Comparison of ENCODE assay signal across 1 cellular context in the genomic region with DNA sequence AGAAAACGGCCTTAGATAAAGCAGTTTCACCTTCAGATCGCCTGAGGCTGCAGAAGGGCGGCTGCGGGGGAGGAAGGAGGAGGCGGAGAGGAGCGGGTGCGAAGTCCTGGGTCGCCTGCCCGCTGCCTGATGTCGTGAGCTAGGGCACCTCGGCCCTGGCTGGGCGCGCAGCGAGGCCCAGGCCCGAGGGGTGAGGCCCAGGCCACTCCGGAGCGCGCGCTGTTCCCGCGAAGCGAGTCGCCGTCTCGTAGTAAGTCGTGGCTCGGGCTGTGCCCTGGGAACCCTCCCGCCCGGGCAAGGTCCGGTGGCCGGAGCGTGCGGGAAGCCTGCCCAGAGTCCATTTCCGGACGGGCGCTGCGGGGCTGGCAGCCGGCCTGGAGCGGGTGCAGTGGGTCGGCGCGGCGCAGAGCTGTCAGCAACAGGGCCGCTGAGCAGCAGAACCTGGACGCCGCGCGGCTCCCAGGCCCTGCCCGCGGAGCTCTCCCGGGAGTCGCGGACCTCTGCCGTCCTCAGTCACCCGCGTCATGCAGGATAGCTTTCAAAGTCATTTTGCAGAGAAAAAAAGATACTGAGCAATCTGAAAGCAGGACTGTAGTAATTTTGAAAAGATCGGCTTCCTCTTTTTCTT.
TF ChIP-seq lines count a peak whose summit lies in the region.

No MANE protein-coding gene starts in this region.

TF ChIP-seq in HepG2, 621 proteins besides CTCF, POLR2A, EP300 and RAD21 (continued from another document and continues in another):
- TF ChIP-seq, protein P1, sequence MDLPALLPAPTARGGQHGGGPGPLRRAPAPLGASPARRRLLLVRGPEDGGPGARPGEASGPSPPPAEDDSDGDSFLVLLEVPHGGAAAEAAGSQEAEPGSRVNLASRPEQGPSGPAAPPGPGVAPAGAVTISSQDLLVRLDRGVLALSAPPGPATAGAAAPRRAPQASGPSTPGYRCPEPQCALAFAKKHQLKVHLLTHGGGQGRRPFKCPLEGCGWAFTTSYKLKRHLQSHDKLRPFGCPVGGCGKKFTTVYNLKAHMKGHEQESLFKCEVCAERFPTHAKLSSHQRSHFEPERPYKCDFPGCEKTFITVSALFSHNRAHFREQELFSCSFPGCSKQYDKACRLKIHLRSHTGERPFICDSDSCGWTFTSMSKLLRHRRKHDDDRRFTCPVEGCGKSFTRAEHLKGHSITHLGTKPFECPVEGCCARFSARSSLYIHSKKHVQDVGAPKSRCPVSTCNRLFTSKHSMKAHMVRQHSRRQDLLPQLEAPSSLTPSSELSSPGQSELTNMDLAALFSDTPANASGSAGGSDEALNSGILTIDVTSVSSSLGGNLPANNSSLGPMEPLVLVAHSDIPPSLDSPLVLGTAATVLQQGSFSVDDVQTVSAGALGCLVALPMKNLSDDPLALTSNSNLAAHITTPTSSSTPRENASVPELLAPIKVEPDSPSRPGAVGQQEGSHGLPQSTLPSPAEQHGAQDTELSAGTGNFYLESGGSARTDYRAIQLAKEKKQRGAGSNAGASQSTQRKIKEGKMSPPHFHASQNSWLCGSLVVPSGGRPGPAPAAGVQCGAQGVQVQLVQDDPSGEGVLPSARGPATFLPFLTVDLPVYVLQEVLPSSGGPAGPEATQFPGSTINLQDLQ (CRISPR knock-in tag; IDR thresholded peaks at IDR 0.05) = 0 out of 2 replicates have a peak, but pooled peaks have one; percentile 40
- TF ChIP-seq RARA (CRISPR knock-in tag; IDR thresholded peaks at IDR 0.05) (peak; percentile 6; the same call in 1 of the 2 replicates), PTBP1 (IDR thresholded peaks at IDR 0.05; ENCODE audit: low read depth, low read length, poor library complexity, severe bottlenecking) (no peak), ZNF253 (CRISPR knock-in tag; IDR thresholded peaks at IDR 0.05; ENCODE audit: borderline replicate concordance) (peak; percentile 94; the same call in 1 of the 2 replicates), ARHGAP35 (CRISPR knock-in tag; IDR thresholded peaks at IDR 0.05; ENCODE audit: borderline replicate concordance) (peak; percentile 85), SCMH1 (CRISPR knock-in tag; IDR thresholded peaks at IDR 0.05; ENCODE audit: borderline replicate concordance) (no peak), SAFB2 (CRISPR knock-in tag; IDR thresholded peaks at IDR 0.05; ENCODE audit: borderline replicate concordance, low read depth) (peak; percentile 81), CREM (IDR thresholded peaks at IDR 0.05) (no peak), CREM (CRISPR knock-in tag; IDR thresholded peaks at IDR 0.05) (no peak), ATAD3A (CRISPR knock-in tag; IDR thresholded peaks at IDR 0.05) (no peak), ZNF451 (CRISPR knock-in tag; IDR thresholded peaks at IDR 0.05) (peak; percentile 65), DR1 (CRISPR knock-in tag; IDR thresholded peaks at IDR 0.05) (no peak), ZNF607 (CRISPR knock-in tag; IDR thresholded peaks at IDR 0.05; ENCODE audit: borderline replicate concordance) (peak; percentile 84), ZBTB37 (CRISPR knock-in tag; IDR thresholded peaks at IDR 0.05) (no peak), MXD4 (CRISPR knock-in tag; IDR thresholded peaks at IDR 0.05) (peak; percentile 57; the same call in 1 of the 2 replicates), HIVEP1 (CRISPR knock-in tag; IDR thresholded peaks at IDR 0.05) (0 out of 2 replicates have a peak, but pooled peaks have one; percentile 47), JDP2 (CRISPR knock-in tag; IDR thresholded peaks at IDR 0.05; ENCODE audit: borderline replicate concordance) (no peak), ZNF788 (CRISPR knock-in tag; IDR thresholded peaks at IDR 0.05; ENCODE audit: borderline replicate concordance) (peak; percentile 48; the same call in 1 of the 2 replicates), ARNTL (CRISPR knock-in tag; IDR thresholded peaks at IDR 0.05) (peak; percentile 48; the same call in 1 of the 2 replicates), MZF1 (CRISPR knock-in tag; IDR thresholded peaks at IDR 0.05; ENCODE audit: borderline replicate concordance) (no peak), MED1 (CRISPR knock-in tag; IDR thresholded peaks at IDR 0.05) (peak; percentile 44), RFXAP (CRISPR knock-in tag; IDR thresholded peaks at IDR 0.05; ENCODE audit: borderline replicate concordance) (0 out of 2 replicates have a peak, but pooled peaks have one; percentile 24), TSC22D2 (CRISPR knock-in tag; IDR thresholded peaks at IDR 0.05; ENCODE audit: borderline replicate concordance) (no peak), RNF219 (CRISPR knock-in tag; IDR thresholded peaks at IDR 0.05) (0 out of 2 replicates have a peak, but pooled peaks have one; percentile 69), ZNF512 (CRISPR knock-in tag; IDR thresholded peaks at IDR 0.05) (0 out of 2 replicates have a peak, but pooled peaks have one; percentile 22), FOXA3 (CRISPR knock-in tag; IDR thresholded peaks at IDR 0.05) (0 out of 2 replicates have a peak, but pooled peaks have one; percentile 28), TARDBP (CRISPR knock-in tag; IDR thresholded peaks at IDR 0.05) (no peak), ZNF781 (CRISPR knock-in tag; IDR thresholded peaks at IDR 0.05; ENCODE audit: borderline replicate concordance, not compliant biosample characterization) (peak; percentile 84), SYNCRIP (IDR thresholded peaks at IDR 0.05; ENCODE audit: insufficient read depth, low read depth, low read length) (no peak), FOXC1 (CRISPR knock-in tag; IDR thresholded peaks at IDR 0.05; ENCODE audit: borderline replicate concordance) (peak; percentile 54; the same call in 1 of the 2 replicates), ZNF629 (CRISPR knock-in tag; conservative IDR thresholded peaks at IDR 0.05) (no peak; the same call in 1 of the 2 replicates), LBX2 (CRISPR knock-in tag; IDR thresholded peaks at IDR 0.05; ENCODE audit: borderline replicate concordance) (peak; percentile 77; the same call in 1 of the 2 replicates), BHLHE40 (IDR thresholded peaks at IDR 0.05; ENCODE audit: low read length) (no peak), MED13 (CRISPR knock-in tag; IDR thresholded peaks at IDR 0.05) (0 out of 2 replicates have a peak, but pooled peaks have one; percentile 39), MBNL3 (CRISPR knock-in tag; conservative IDR thresholded peaks at IDR 0.05) (no peak), GLMP (CRISPR knock-in tag; IDR thresholded peaks at IDR 0.05; ENCODE audit: borderline replicate concordance) (no peak), ZNF713 (CRISPR knock-in tag; IDR thresholded peaks at IDR 0.05) (no peak), BORCS8-MEF2B (CRISPR knock-in tag; IDR thresholded peaks at IDR 0.05) (peak; percentile 82; the same call in 1 of the 2 replicates), CENPX (CRISPR knock-in tag; IDR thresholded peaks at IDR 0.05) (no peak), ZIK1 (CRISPR knock-in tag; IDR thresholded peaks at IDR 0.05; ENCODE audit: borderline replicate concordance, low read depth) (no peak; the same call in 1 of the 2 replicates), RBAK (CRISPR knock-in tag; IDR thresholded peaks at IDR 0.05) (no peak), MYC (CRISPR knock-in tag; IDR thresholded peaks at IDR 0.05; ENCODE audit: borderline replicate concordance) (peak; percentile 68; the same call in 1 of the 2 replicates), ZFP36 (IDR thresholded peaks at IDR 0.05; ENCODE audit: borderline replicate concordance, low read depth, low read length, partially characterized antibody) (no peak), FOSL2 (CRISPR knock-in tag; IDR thresholded peaks at IDR 0.05) (0 out of 2 replicates have a peak, but pooled peaks have one; percentile 17)
- TF ChIP-seq, protein P2, sequence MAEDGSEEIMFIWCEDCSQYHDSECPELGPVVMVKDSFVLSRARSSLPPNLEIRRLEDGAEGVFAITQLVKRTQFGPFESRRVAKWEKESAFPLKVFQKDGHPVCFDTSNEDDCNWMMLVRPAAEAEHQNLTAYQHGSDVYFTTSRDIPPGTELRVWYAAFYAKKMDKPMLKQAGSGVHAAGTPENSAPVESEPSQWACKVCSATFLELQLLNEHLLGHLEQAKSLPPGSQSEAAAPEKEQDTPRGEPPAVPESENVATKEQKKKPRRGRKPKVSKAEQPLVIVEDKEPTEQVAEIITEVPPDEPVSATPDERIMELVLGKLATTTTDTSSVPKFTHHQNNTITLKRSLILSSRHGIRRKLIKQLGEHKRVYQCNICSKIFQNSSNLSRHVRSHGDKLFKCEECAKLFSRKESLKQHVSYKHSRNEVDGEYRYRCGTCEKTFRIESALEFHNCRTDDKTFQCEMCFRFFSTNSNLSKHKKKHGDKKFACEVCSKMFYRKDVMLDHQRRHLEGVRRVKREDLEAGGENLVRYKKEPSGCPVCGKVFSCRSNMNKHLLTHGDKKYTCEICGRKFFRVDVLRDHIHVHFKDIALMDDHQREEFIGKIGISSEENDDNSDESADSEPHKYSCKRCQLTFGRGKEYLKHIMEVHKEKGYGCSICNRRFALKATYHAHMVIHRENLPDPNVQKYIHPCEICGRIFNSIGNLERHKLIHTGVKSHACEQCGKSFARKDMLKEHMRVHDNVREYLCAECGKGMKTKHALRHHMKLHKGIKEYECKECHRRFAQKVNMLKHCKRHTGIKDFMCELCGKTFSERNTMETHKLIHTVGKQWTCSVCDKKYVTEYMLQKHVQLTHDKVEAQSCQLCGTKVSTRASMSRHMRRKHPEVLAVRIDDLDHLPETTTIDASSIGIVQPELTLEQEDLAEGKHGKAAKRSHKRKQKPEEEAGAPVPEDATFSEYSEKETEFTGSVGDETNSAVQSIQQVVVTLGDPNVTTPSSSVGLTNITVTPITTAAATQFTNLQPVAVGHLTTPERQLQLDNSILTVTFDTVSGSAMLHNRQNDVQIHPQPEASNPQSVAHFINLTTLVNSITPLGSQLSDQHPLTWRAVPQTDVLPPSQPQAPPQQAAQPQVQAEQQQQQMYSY (CRISPR knock-in tag; IDR thresholded peaks at IDR 0.05) = peak; percentile 68
